In the genomic region with DNA sequence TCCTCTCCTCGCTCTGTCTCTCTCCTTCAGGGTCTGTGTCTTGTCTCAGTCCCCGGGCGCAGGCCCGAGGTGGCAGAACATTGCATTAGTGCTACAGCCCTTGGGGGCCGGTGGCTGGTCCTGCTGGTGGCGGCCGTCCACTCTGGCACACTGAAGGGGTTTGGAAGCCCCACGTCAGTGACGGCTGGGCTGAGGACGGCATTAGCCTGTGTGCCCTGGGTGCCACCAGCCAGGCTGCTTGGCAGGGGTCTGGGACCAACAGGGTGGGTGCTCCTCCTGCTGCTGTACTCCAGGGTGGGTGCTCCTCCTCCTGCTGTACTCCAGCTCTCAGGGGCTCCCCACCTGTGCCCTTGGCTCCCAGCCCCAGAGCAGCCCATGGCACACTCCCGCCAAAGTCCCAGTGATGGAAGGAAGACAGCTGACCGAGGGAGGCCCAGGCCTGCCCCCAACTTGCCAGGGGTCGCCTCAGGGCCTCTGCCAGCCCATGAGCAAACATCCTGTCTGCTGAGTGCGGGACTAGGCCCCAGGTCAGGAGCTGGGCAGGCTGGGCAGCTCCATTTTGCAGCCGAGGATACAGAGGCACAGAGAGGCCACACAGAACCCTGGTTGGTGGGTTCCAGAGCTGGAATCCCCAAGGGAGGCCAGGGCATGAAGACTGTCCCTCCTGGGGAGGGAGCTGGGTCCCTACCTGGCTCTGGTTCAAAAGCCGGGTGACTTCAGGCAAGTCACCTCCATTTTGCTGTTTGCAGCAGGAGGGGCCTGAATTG, we compare ENCODE assay signal across 18 cellular contexts. TPM values are rescaled to one million over a fixed set of nuclear protein-coding genes. Genes with fewer than 3 reads are reported as not detected.
DNase-seq lines count a peak whose midpoint lies in the region; ATAC-seq, FAIRE-seq and TF ChIP-seq lines count a peak whose summit lies in the region.
"Had no signal": no experiment of that assay in that cellular context is flagged by ENCODE, and none has a peak within 500 bp of the region (broad histone marks: within the 10 kb centered on the region; RNA-seq: fewer than 3 reads in every experiment).

No MANE protein-coding gene starts in this region.

- H3K4me1 ChIP-seq in astrocyte (ENCODE audit: insufficient read depth, low read length) (peaks cover 54% of the 10 kb centered on the region), upper lobe of left lung (peaks cover 4 to 24% (median 11%) of the 10 kb centered on the region in 4 donors)
- H3K4me1 ChIP-seq: gastrocnemius medialis had no signal

- H3K27ac ChIP-seq in astrocyte (ENCODE audit: low read depth, low read length) (peak overlapping the region; percentile 94), upper lobe of left lung (peak overlapping the region; percentile 3 to 73 (median 56))
- H3K27ac ChIP-seq: gastrocnemius medialis, thoracic aorta had no signal

- H3K27me3 Mint-ChIP-seq in activated naive CD8-positive, alpha-beta T cell treated with anti-CD3 and anti-CD28 coated beads, Interleukin-2, amount 10 ng/mL, durations not matched to agents 7 days and 5 days, result no peaks in the 10 kb centered on the region
- H3K27me3 Mint-ChIP-seq in activated naive CD8-positive, alpha-beta T cell treated with anti-CD3 and anti-CD28 coated beads for 36 hours, result no peaks in the 10 kb centered on the region
- H3K27me3 Mint-ChIP-seq in astrocyte (ENCODE audit: low read depth, unreplicated experiment), result peaks cover 15% of the 10 kb centered on the region
- peaks cover 12% of the 10 kb centered on the region for H3K27me3 Mint-ChIP-seq in stimulated activated naive CD8-positive, alpha-beta T cell treated with anti-CD3 and anti-CD28 coated beads, Interleukin-15, amount 100 ng/mL, for 72 hours

- POLR2A ChIA-PET in activated naive CD8-positive, alpha-beta T cell treated with anti-CD3 and anti-CD28 coated beads, Interleukin-2, amount 10 ng/mL, durations not matched to agents 7 days and 5 days (lab: Charles Lee), result interaction anchor here (0.7 kb wide), 1 partner anchor 27 kb away, joined by 4 read pairs; no protein-coding TSS in a partner anchor

- no peak for TF ChIP-seq POLR2A in upper lobe of left lung (IDR thresholded peaks at IDR 0.05)

- H3K9me3 ChIP-seq in astrocyte (ENCODE audit: insufficient read depth, low read depth, low read length) (no peaks in the 10 kb centered on the region), upper lobe of left lung (no peaks in the 10 kb centered on the region)
- H3K9me3 ChIP-seq: gastrocnemius medialis, thoracic aorta had no signal

- no peaks in the 10 kb centered on the region for H3K9me3 Mint-ChIP-seq in activated naive CD8-positive, alpha-beta T cell treated with anti-CD3 and anti-CD28 coated beads, Interleukin-2, amount 10 ng/mL, durations not matched to agents 7 days and 5 days
- no peaks in the 10 kb centered on the region for H3K9me3 Mint-ChIP-seq in activated naive CD8-positive, alpha-beta T cell treated with anti-CD3 and anti-CD28 coated beads for 36 hours
- H3K9me3 Mint-ChIP-seq in astrocyte (ENCODE audit: unreplicated experiment), result no peaks in the 10 kb centered on the region
- no peaks in the 10 kb centered on the region for H3K9me3 Mint-ChIP-seq in stimulated activated naive CD8-positive, alpha-beta T cell treated with anti-CD3 and anti-CD28 coated beads, Interleukin-15, amount 100 ng/mL, for 72 hours
- H3K9me3 Mint-ChIP-seq: central memory CD8-positive, alpha-beta T cell; T-cell had no signal

- TF ChIP-seq EP300 in upper lobe of left lung (IDR thresholded peaks at IDR 0.05), result no peak

- H3K36me3 ChIP-seq in astrocyte (ENCODE audit: insufficient read depth, low read length) (no peaks in the 10 kb centered on the region), upper lobe of left lung (no peaks in the 10 kb centered on the region)
- H3K36me3 ChIP-seq: gastrocnemius medialis, thoracic aorta had no signal

- no peak for FAIRE-seq in astrocyte (lab: Jason Lieb, UNC)
- FAIRE-seq: endometrium had no signal

- H3K4me3 Mint-ChIP-seq in activated naive CD8-positive, alpha-beta T cell treated with anti-CD3 and anti-CD28 coated beads, Interleukin-2, amount 10 ng/mL, durations not matched to agents 7 days and 5 days, result no peak overlapping the region
- no peak overlapping the region for H3K4me3 Mint-ChIP-seq in activated naive CD8-positive, alpha-beta T cell treated with anti-CD3 and anti-CD28 coated beads for 36 hours
- H3K4me3 Mint-ChIP-seq in astrocyte (ENCODE audit: unreplicated experiment), result no peak overlapping the region
- no peak overlapping the region for H3K4me3 Mint-ChIP-seq in stimulated activated naive CD8-positive, alpha-beta T cell treated with anti-CD3 and anti-CD28 coated beads, Interleukin-15, amount 100 ng/mL, for 72 hours
- H3K4me3 Mint-ChIP-seq: central memory CD8-positive, alpha-beta T cell; T-cell had no signal

- peak overlapping the region; percentile 74 for H3K4me2 ChIP-seq in astrocyte (ENCODE audit: low read length)

- peak; percentile 26 for DNase-seq in activated naive CD8-positive, alpha-beta T cell treated with anti-CD3 and anti-CD28 coated beads, Interleukin-2, amount 10 ng/mL, durations not matched to agents 7 days and 5 days
- no peak for DNase-seq in activated naive CD8-positive, alpha-beta T cell treated with anti-CD3 and anti-CD28 coated beads for 36 hours
- DNase-seq in astrocyte (ENCODE audit: low read depth), result no peak
- DNase-seq in myocyte (ENCODE audit: low read depth), result peak; percentile 77
- DNase-seq in upper lobe of left lung, result peak in 1 of 2 donors; percentile 75
- DNase-seq in activated gamma-delta T cell (lab: John Stamatoyannopoulos, UW), result no peak
- no peak for DNase-seq in mucosa of gallbladder (ENCODE audit: low spot score)
- no peak for DNase-seq in stimulated activated naive CD8-positive, alpha-beta T cell treated with anti-CD3 and anti-CD28 coated beads, Interleukin-15, amount 100 ng/mL, for 72 hours
- DNase-seq: activated naive CD4-positive, alpha-beta T cell treated with Interleukin-2 at 50 U/mL for 16 hours; COR-L47; NCI-H187 treated with DMSO at 0.1 percent for 48 hours; NCI-H69; stimulated activated CD4-positive, alpha-beta T cell treated with anti-CD3 and anti-CD28 coated beads, Interleukin-1b, Interleukin-23, amount 100 ng/mL, for 48 hours had no signal

- H3K27ac Mint-ChIP-seq in activated naive CD8-positive, alpha-beta T cell treated with anti-CD3 and anti-CD28 coated beads, Interleukin-2, amount 10 ng/mL, durations not matched to agents 7 days and 5 days, result no peak overlapping the region
- H3K27ac Mint-ChIP-seq in activated naive CD8-positive, alpha-beta T cell treated with anti-CD3 and anti-CD28 coated beads for 36 hours, result no peak overlapping the region
- peak overlapping the region; percentile 5 for H3K27ac Mint-ChIP-seq in astrocyte (ENCODE audit: unreplicated experiment)
- no peak overlapping the region for H3K27ac Mint-ChIP-seq in stimulated activated naive CD8-positive, alpha-beta T cell treated with anti-CD3 and anti-CD28 coated beads, Interleukin-15, amount 100 ng/mL, for 72 hours
- H3K27ac Mint-ChIP-seq: T-cell had no signal

- no peaks in the 10 kb centered on the region for H3K79me2 ChIP-seq in astrocyte (ENCODE audit: insufficient read depth, low read length)

- ATAC-seq in activated naive CD8-positive, alpha-beta T cell treated with anti-CD3 and anti-CD28 coated beads, Interleukin-2, amount 10 ng/mL, durations not matched to agents 7 days and 5 days (ENCODE audit: low read depth), result no peak
- no peak for ATAC-seq in upper lobe of left lung (ENCODE audit: low FRiP score in 2 of 2)
- no peak for ATAC-seq in stimulated activated naive CD8-positive, alpha-beta T cell treated with anti-CD3 and anti-CD28 coated beads, Interleukin-15, amount 100 ng/mL, for 72 hours
- ATAC-seq: gastrocnemius medialis, T-cell had no signal

- WGBS in upper lobe of left lung, 2 donors, result 87 to 98% methylated on average over 6 to 16 of the region's 16 CpGs

- H3K27me3 ChIP-seq in astrocyte (ENCODE audit: insufficient read depth, low read length) (no peaks in the 10 kb centered on the region), upper lobe of left lung (no peaks in the 10 kb centered on the region)

- TF ChIP-seq CTCF in astrocyte (IDR thresholded peaks at IDR 0.05; ENCODE audit: insufficient read depth, low read depth, low read length) (no peak), upper lobe of left lung (IDR thresholded peaks at IDR 0.05) (no peak)

- H3K4me1 Mint-ChIP-seq in activated naive CD8-positive, alpha-beta T cell treated with anti-CD3 and anti-CD28 coated beads, Interleukin-2, amount 10 ng/mL, durations not matched to agents 7 days and 5 days, result peaks cover 12% of the 10 kb centered on the region
- H3K4me1 Mint-ChIP-seq in activated naive CD8-positive, alpha-beta T cell treated with anti-CD3 and anti-CD28 coated beads for 36 hours, result peaks cover 19% of the 10 kb centered on the region
- peaks cover 33% of the 10 kb centered on the region for H3K4me1 Mint-ChIP-seq in astrocyte (ENCODE audit: low read depth, unreplicated experiment)
- H3K4me1 Mint-ChIP-seq in stimulated activated naive CD8-positive, alpha-beta T cell treated with anti-CD3 and anti-CD28 coated beads, Interleukin-15, amount 100 ng/mL, for 72 hours, result peaks cover 51% of the 10 kb centered on the region

- peak overlapping the region; percentile 72 for H3K9ac ChIP-seq in astrocyte (ENCODE audit: low read length)

- no peaks in the 10 kb centered on the region for H4K20me1 ChIP-seq in astrocyte (ENCODE audit: insufficient read depth, low read length)

- peak overlapping the region; percentile 93 for H2AFZ ChIP-seq in astrocyte (ENCODE audit: low read depth, low read length)

- H3K4me3 ChIP-seq in astrocyte (ENCODE audit: insufficient read depth, low read depth, low read length) (no peak overlapping the region), upper lobe of left lung (no peak overlapping the region)
- H3K4me3 ChIP-seq: gastrocnemius medialis, thoracic aorta had no signal

- no peaks in the 10 kb centered on the region for H3K36me3 Mint-ChIP-seq in activated naive CD8-positive, alpha-beta T cell treated with anti-CD3 and anti-CD28 coated beads, Interleukin-2, amount 10 ng/mL, durations not matched to agents 7 days and 5 days
- H3K36me3 Mint-ChIP-seq in activated naive CD8-positive, alpha-beta T cell treated with anti-CD3 and anti-CD28 coated beads for 36 hours, result no peaks in the 10 kb centered on the region
- no peaks in the 10 kb centered on the region for H3K36me3 Mint-ChIP-seq in astrocyte (ENCODE audit: low read depth, unreplicated experiment)
- H3K36me3 Mint-ChIP-seq: T-cell had no signal

RNA-seq across cellular contexts. Expression of a gene that starts 27.3 kb away (rescaled TPM):
- total RNA-seq in activated naive CD8-positive, alpha-beta T cell treated with anti-CD3 and anti-CD28 coated beads, Interleukin-2, amount 10 ng/mL, durations not matched to agents 7 days and 5 days, result 1 to 10 TPM; 1.6 to 2.3 TPM
- 1 to 10 TPM; 2.3 to 2.7 TPM for total RNA-seq in activated naive CD8-positive, alpha-beta T cell treated with anti-CD3 and anti-CD28 coated beads for 36 hours
- total RNA-seq in astrocyte (2.8 and 3.7 TPM in 2 replicates), myocyte (55.6 and 70.3 TPM in 2 replicates), upper lobe of left lung (10 to 100 TPM in 2 of 6 donors, 1 to 10 TPM in 3, under 1 TPM in 1; 0.79 to 37.7 (median 4.2) TPM), mucosa of gallbladder (2.8 TPM)
- polyA plus RNA-seq in myocyte (2012), result 27.4 TPM

Comparison
In these comparisons a context has a peak if more than half of its experiments do, and no peak if none do; other contexts are left out.
1. DNase-seq: peak in activated naive CD8-positive, alpha-beta T cell treated with anti-CD3 and anti-CD28 coated beads, Interleukin-2, amount 10 ng/mL, durations not matched to agents 7 days and 5 days (single experiment) and myocyte (single experiment); none in activated naive CD8-positive, alpha-beta T cell treated with anti-CD3 and anti-CD28 coated beads for 36 hours (single experiment), astrocyte (single experiment), activated gamma-delta T cell (single experiment), mucosa of gallbladder (single experiment) and stimulated activated naive CD8-positive, alpha-beta T cell treated with anti-CD3 and anti-CD28 coated beads, Interleukin-15, amount 100 ng/mL, for 72 hours (0 of 2).